Comparison of ENCODE assay signal across 9 cellular contexts in the genomic region with DNA sequence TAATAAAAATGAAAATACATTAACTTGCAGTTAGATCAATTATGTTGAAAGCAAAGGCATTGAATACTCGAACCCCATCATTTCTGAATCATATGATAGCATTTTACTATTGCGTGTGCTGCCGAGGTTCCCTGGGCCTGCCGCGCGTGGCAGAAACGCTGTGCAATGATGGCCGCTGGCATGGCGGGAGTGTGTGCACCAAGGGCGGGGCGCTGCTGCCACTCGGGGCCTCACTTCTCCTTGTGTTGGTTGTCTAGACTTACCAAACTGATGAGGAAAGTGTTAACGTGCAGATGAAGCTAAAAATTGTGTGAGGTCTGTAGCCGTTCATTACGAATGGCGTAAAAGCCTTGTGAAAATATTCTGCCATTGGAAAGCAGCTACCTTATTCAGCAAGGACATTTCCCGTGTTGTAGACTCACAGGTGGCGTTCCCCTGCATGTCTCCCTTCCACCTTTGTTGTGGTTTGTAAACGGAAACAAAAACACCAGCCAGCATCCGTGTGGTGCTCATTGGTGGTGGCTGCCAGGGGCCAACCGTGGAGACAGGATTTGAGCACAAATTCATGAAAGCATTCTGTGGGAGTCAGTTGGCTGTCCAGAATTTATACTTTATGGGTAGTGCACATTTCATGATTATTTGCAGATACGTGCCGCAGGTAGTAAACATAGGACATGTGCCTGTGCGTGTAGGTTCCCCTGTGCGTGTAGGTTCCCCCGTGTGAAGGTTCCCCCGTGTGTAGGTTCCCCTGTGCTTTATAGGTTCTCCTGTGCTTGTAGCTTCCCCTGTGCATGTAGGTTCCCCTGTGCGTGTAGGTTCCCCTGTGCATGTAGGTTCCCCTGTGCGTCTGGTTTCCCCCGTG. TPM values are rescaled to one million over a fixed set of nuclear protein-coding genes. Genes with fewer than 3 reads are reported as not detected.
A peak's percentile ranks its signal among the peaks of the same experiment; 100 is the strongest.
DNase-seq lines count a peak whose midpoint lies in the region; ATAC-seq, FAIRE-seq and TF ChIP-seq lines count a peak whose summit lies in the region.
"Had no signal": no experiment of that assay in that cellular context is flagged by ENCODE, and none has a peak within 500 bp of the region (broad histone marks: within the 10 kb centered on the region; RNA-seq: fewer than 3 reads in every experiment).

No MANE protein-coding gene starts in this region.

- peaks cover 25% of the 10 kb centered on the region for H3K4me1 ChIP-seq in CD8-positive, alpha-beta T cell (ENCODE audit: insufficient read depth, low read length)
- peaks cover 6 to 12% of the 10 kb centered on the region in 2 donors for H3K4me1 ChIP-seq in small intestine (ENCODE audit: control insufficient read depth in 2 of 2, insufficient read depth in 1 of 2, low read depth in 1 of 2, low read length in 1 of 2)
- no peaks in the 10 kb centered on the region for H3K4me1 ChIP-seq in osteoblast (ENCODE audit: insufficient read depth, low read length)

- peak overlapping the region; percentile 90 for H3K4me3 Mint-ChIP-seq in CD8-positive, alpha-beta T cell

- no peak overlapping the region for H3K4me2 ChIP-seq in osteoblast (ENCODE audit: insufficient read depth, low read length)

- H3K9me3 ChIP-seq in CD8-positive, alpha-beta T cell (ENCODE audit: low read length), result no peaks in the 10 kb centered on the region
- no peaks in the 10 kb centered on the region for H3K9me3 ChIP-seq in small intestine (ENCODE audit: control insufficient read depth, low read depth)
- H3K9me3 ChIP-seq in osteoblast (ENCODE audit: low read depth, low read length), result no peaks in the 10 kb centered on the region

- ATAC-seq in CD8-positive, alpha-beta T cell, result peak; percentile 84

- POLR2A ChIA-PET in CD8-positive, alpha-beta T cell (lab: Charles Lee), result interaction anchor here (0.8 to 1.3 kb wide), 2 partner anchors 21 to 24 kb away, joined by 3 to 4 read pairs; no protein-coding TSS in a partner anchor
- POLR2A ChIA-PET in HEK293T (lab: Yijun Ruan, JAX), result no interaction called here

- no peaks in the 10 kb centered on the region for H3K27me3 ChIP-seq in CD8-positive, alpha-beta T cell (ENCODE audit: insufficient read depth, low read length)
- H3K27me3 ChIP-seq in small intestine (ENCODE audit: control insufficient read depth in 2 of 2, insufficient read depth in 2 of 2, low read length in 2 of 2) (no peaks in the 10 kb centered on the region), osteoblast (ENCODE audit: insufficient read depth, low read length) (no peaks in the 10 kb centered on the region)

- FAIRE-seq in small intestine (lab: Jason Lieb, UNC), result no peak

- peak overlapping the region; percentile 52 for H3K4me3 ChIP-seq in CD8-positive, alpha-beta T cell (ENCODE audit: low read depth, low read length)
- H3K4me3 ChIP-seq in small intestine (ENCODE audit: low read depth in 1 of 2, low read length in 2 of 2), result peak overlapping the region in 1 of 2 donors; percentile 19
- no peak overlapping the region for H3K4me3 ChIP-seq in osteoblast (ENCODE audit: insufficient read depth, low read length)

- CTCF ChIA-PET in CD8-positive, alpha-beta T cell (lab: Charles Lee), result interaction anchor here (0.6 kb wide), 1 partner anchor 249 kb away, joined by 3 read pairs; no protein-coding TSS in a partner anchor
- CTCF ChIA-PET in HEK293T (lab: Yijun Ruan, JAX), result no interaction called here

- no peaks in the 10 kb centered on the region for H3K27me3 Mint-ChIP-seq in CD8-positive, alpha-beta T cell (ENCODE audit: low read depth)

- 62 to 86% (median 68%) methylated on average over 30 of the region's 30 CpGs for WGBS in small intestine, 3 donors

- H4K20me1 ChIP-seq in osteoblast (ENCODE audit: insufficient read depth, low read length), result peaks cover 54% of the 10 kb centered on the region

- H3K36me3 Mint-ChIP-seq in CD8-positive, alpha-beta T cell, result no peaks in the 10 kb centered on the region

- H3K4me1 Mint-ChIP-seq in CD8-positive, alpha-beta T cell (ENCODE audit: low read depth), result peaks cover 28% of the 10 kb centered on the region

- H3K27ac ChIP-seq in CD8-positive, alpha-beta T cell (ENCODE audit: low read depth, low read length), result peak overlapping the region; percentile 20
- peak overlapping the region in 1 of 2 donors; percentile 26 for H3K27ac ChIP-seq in small intestine (ENCODE audit: low read depth in 1 of 2, low read length in 1 of 2)
- H3K27ac ChIP-seq in osteoblast (ENCODE audit: low read depth, low read length), result no peak overlapping the region
- H3K27ac ChIP-seq: C4-2B had no signal

- TF ChIP-seq CTCF in CD8-positive, alpha-beta T cell (IDR thresholded peaks at IDR 0.05), result no peak
- no peak for TF ChIP-seq CTCF in osteoblast (IDR thresholded peaks at IDR 0.05; ENCODE audit: extremely low read depth, low read depth, low read length)

- H2AFZ ChIP-seq in osteoblast (ENCODE audit: low read length), result no peak overlapping the region

- intact Hi-C loops in CD8-positive, alpha-beta T cell (cut with DNase I, micrococcal nuclease), result loop anchor here (1.0 to 10.0 kb wide), 6 partner anchors 21 to 120 kb away; partner anchors contain the start of gene CERK (in 1 of the 2)

- DNase-seq in CD8-positive, alpha-beta T cell, result peak; percentile 54 to 84 (median 70)
- peak; percentile 83 for DNase-seq in RPMI8226
- DNase-seq in activated effector memory CD4-positive, alpha-beta T cell treated with anti-CD3 and anti-CD28 coated beads, Interleukin-2, amount 50 U/mL, for 16 hours, result peak; percentile 89
- DNase-seq in small intestine, result peak; percentile 50
- no peak for DNase-seq in medulla oblongata (ENCODE audit: extremely low spot score)
- DNase-seq in HEK293T (ENCODE audit: extremely low spot score), result no peak
- DNase-seq in middle frontal gyrus (ENCODE audit: extremely low spot score, low spot score), result no peak
- DNase-seq in osteoblast (ENCODE audit: insufficient read length, low spot score, missing footprints), result no peak

- no peaks in the 10 kb centered on the region for H3K36me3 ChIP-seq in CD8-positive, alpha-beta T cell (ENCODE audit: insufficient read depth, low read length)
- no peaks in the 10 kb centered on the region for H3K36me3 ChIP-seq in small intestine (ENCODE audit: control insufficient read depth in 2 of 2, insufficient read depth in 2 of 2, low read length in 2 of 2)
- no peaks in the 10 kb centered on the region for H3K36me3 ChIP-seq in osteoblast (ENCODE audit: insufficient read depth, low read length)

- H3K9me3 Mint-ChIP-seq in CD8-positive, alpha-beta T cell, result no peaks in the 10 kb centered on the region

- peaks cover 9% of the 10 kb centered on the region for H3K79me2 ChIP-seq in osteoblast (ENCODE audit: insufficient read depth, low read length)

- H3K27ac Mint-ChIP-seq in CD8-positive, alpha-beta T cell, result peak overlapping the region; percentile 90

TF ChIP-seq in HEK293T, 16 proteins besides CTCF, POLR2A, EP300 and RAD21:
- TF ChIP-seq BHLHE40 (IDR thresholded peaks at IDR 0.05; ENCODE audit: borderline replicate concordance) (no peak), SUZ12 (IDR thresholded peaks at IDR 0.05) (no peak), NFRKB (IDR thresholded peaks at IDR 0.05) (no peak), ELF4 (IDR thresholded peaks at IDR 0.05) (no peak), CTBP1 (IDR thresholded peaks at IDR 0.05; ENCODE audit: borderline replicate concordance) (no peak), FOXA1 (IDR thresholded peaks at IDR 0.05) (no peak), HDGF (IDR thresholded peaks at IDR 0.05; ENCODE audit: borderline replicate concordance) (no peak), ARNT (IDR thresholded peaks at IDR 0.05) (no peak), ZNF384 (IDR thresholded peaks at IDR 0.05) (no peak), FOXK2 (IDR thresholded peaks at IDR 0.05) (no peak), TARDBP (IDR thresholded peaks at IDR 0.05) (no peak), L3MBTL2 (conservative IDR thresholded peaks at IDR 0.05) (no peak), LEF1 (IDR thresholded peaks at IDR 0.05; ENCODE audit: borderline replicate concordance) (no peak), FOXM1 (IDR thresholded peaks at IDR 0.05; ENCODE audit: borderline replicate concordance) (no peak), SP1 (IDR thresholded peaks at IDR 0.05) (no peak)
- TF ChIP-seq, protein P1, sequence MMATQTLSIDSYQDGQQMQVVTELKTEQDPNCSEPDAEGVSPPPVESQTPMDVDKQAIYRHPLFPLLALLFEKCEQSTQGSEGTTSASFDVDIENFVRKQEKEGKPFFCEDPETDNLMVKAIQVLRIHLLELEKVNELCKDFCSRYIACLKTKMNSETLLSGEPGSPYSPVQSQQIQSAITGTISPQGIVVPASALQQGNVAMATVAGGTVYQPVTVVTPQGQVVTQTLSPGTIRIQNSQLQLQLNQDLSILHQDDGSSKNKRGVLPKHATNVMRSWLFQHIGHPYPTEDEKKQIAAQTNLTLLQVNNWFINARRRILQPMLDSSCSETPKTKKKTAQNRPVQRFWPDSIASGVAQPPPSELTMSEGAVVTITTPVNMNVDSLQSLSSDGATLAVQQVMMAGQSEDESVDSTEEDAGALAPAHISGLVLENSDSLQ (IDR thresholded peaks at IDR 0.05), result no peak

RNA-seq across cellular contexts. Expression of gene GRAMD4, which starts 5.9 kb away (rescaled TPM):
- total RNA-seq in CD8-positive, alpha-beta T cell, result 1 to 10 TPM; 8.4 to 8.7 TPM
- 10 to 100 TPM; 30.5 to 64.9 (median 43.2) TPM for polyA plus RNA-seq in small intestine
- 16.8 and 17.0 TPM in 2 replicates for total RNA-seq in osteoblast

Comparison
In these comparisons a context has a peak if more than half of its experiments do, and no peak if none do; other contexts are left out.
1. DNase-seq: peak in CD8-positive, alpha-beta T cell (7 of 7), RPMI8226 (single experiment), activated effector memory CD4-positive, alpha-beta T cell treated with anti-CD3 and anti-CD28 coated beads, Interleukin-2, amount 50 U/mL, for 16 hours (single experiment) and small intestine (single experiment); none in medulla oblongata (single experiment), HEK293T (single experiment), middle frontal gyrus (single experiment) and osteoblast (single experiment).